In genomic region chr2:129361688-129362087, GRCh38 we compare ENCODE assay signal across 36 cellular contexts.
"Had no signal": no experiment of that assay in that cellular context is flagged by ENCODE, and none has a peak within 500 bp of the region (broad histone marks: within the 10 kb centered on the region; RNA-seq: fewer than 3 reads in every experiment).

No MANE protein-coding gene starts in this region.

- H3K36me3 ChIP-seq: ascending aorta, cardiac muscle cell had no signal

- H3K27me3 Mint-ChIP-seq: activated CD4-positive, alpha-beta memory T cell treated with anti-CD3 and anti-CD28 coated beads for 36 hours; activated CD4-positive, alpha-beta T cell treated with anti-CD3 and anti-CD28 coated beads, Interleukin-2, amount 10 ng/mL, durations not matched to agents 7 days and 5 days; activated CD8-positive, alpha-beta T cell treated with anti-CD3 and anti-CD28 coated beads for 36 hours; activated naive CD8-positive, alpha-beta T cell treated with anti-CD3 and anti-CD28 coated beads, Interleukin-2, amount 10 ng/mL, durations not matched to agents 7 days and 5 days; activated naive CD8-positive, alpha-beta T cell treated with anti-CD3 and anti-CD28 coated beads, Interleukin-2, amount 50 U/mL, for 24 hours; activated T-helper 17 cell treated with anti-CD3 and anti-CD28 coated beads, Interleukin-2, amount 50 U/mL, for 72 hours; central memory CD8-positive, alpha-beta T cell had no signal

- H3K4me3 Mint-ChIP-seq: activated B cell treated with CpG ODN at 0.5 μM for 24 hours; activated CD4-positive, alpha-beta memory T cell treated with anti-CD3 and anti-CD28 coated beads for 36 hours; activated CD4-positive, alpha-beta T cell treated with anti-CD3 and anti-CD28 coated beads, Interleukin-2, amount 10 ng/mL, durations not matched to agents 7 days and 5 days; activated CD8-positive, alpha-beta T cell treated with anti-CD3 and anti-CD28 coated beads for 36 hours; activated naive CD4-positive, alpha-beta T cell treated with anti-CD3 and anti-CD28 coated beads for 36 hours; activated naive CD8-positive, alpha-beta T cell treated with anti-CD3 and anti-CD28 coated beads, Interleukin-2, amount 10 ng/mL, durations not matched to agents 7 days and 5 days; activated naive CD8-positive, alpha-beta T cell treated with anti-CD3 and anti-CD28 coated beads, Interleukin-2, amount 50 U/mL, for 24 hours; activated T-cell treated with anti-CD3 and anti-CD28 coated beads, Interleukin-2, amount 50 U/mL, for 4 hours; activated T-cell treated with anti-CD3 and anti-CD28 coated beads, Interleukin-2, amount 50 U/mL, for 72 hours; activated T-helper 1 cell treated with anti-CD3 and anti-CD28 coated beads, Interleukin-12 subunit alpha, Interleukin-12 subunit beta, Interleukin-2, Interleukin-4 antibody, amounts not matched to agents 30 ng/mL and 10 ng/mL and 1 ng/mL, durations not matched to agents 14 hours and 24 hours and 36 hours; activated T-helper 17 cell treated with anti-CD3 and anti-CD28 coated beads, Interleukin-2, amount 50 U/mL, for 72 hours; brain; central memory CD8-positive, alpha-beta T cell; T-helper 1 cell treated with Interleukin-12 subunit alpha and Interleukin-12 subunit beta and Interleukin-4 antibody, amounts not matched to agents 30 μg/mL and 1 μg/mL, for 36 hours; T-helper 2 cell treated with Interferon-gamma antibody and Interleukin-4, amounts not matched to agents 5 μg/mL and 100 μg/mL, for 36 hours had no signal

- H3K4me3 ChIP-seq: ascending aorta, cardiac muscle cell had no signal

- H3K4me1 Mint-ChIP-seq: activated B cell treated with CpG ODN at 0.5 μM for 24 hours; activated CD4-positive, alpha-beta T cell treated with anti-CD3 and anti-CD28 coated beads, Interleukin-2, amount 10 ng/mL, durations not matched to agents 7 days and 5 days; activated naive CD8-positive, alpha-beta T cell treated with anti-CD3 and anti-CD28 coated beads, Interleukin-2, amount 10 ng/mL, durations not matched to agents 7 days and 5 days; activated naive CD8-positive, alpha-beta T cell treated with anti-CD3 and anti-CD28 coated beads, Interleukin-2, amount 50 U/mL, for 24 hours; activated T-helper 17 cell treated with anti-CD3 and anti-CD28 coated beads, Interleukin-2, amount 50 U/mL, for 72 hours; central memory CD8-positive, alpha-beta T cell had no signal

- H3K4me1 ChIP-seq: ascending aorta had no signal

- ATAC-seq: activated CD8-positive, alpha-beta T cell treated with anti-CD3 and anti-CD28 coated beads for 36 hours; activated naive CD4-positive, alpha-beta T cell treated with anti-CD3 and anti-CD28 coated beads, Interleukin-2, amount 50 U/mL, for 72 hours; activated naive CD8-positive, alpha-beta T cell treated with anti-CD3 and anti-CD28 coated beads, Interleukin-2, amount 50 U/mL, for 24 hours; activated T-cell treated with anti-CD3 and anti-CD28 coated beads, Interleukin-2, amount 50 U/mL, for 4 hours; activated T-cell treated with anti-CD3 and anti-CD28 coated beads, Interleukin-2, amount 50 U/mL, for 72 hours; activated T-helper 17 cell treated with anti-CD3 and anti-CD28 coated beads, Interleukin-2, amount 50 U/mL, for 72 hours had no signal

- DNase-seq: activated B cell treated with CpG ODN at 0.5 μM for 24 hours; activated CD4-positive, alpha-beta memory T cell treated with anti-CD3 and anti-CD28 coated beads for 36 hours; activated CD4-positive, alpha-beta T cell treated with anti-CD3 and anti-CD28 coated beads for 4 hours; activated CD4-positive, alpha-beta T cell treated with anti-CD3 and anti-CD28 coated beads, Interleukin-2, amount 10 ng/mL, durations not matched to agents 7 days and 5 days; activated CD4-positive, CD25-positive, alpha-beta regulatory T cell treated with anti-CD3 and anti-CD28 coated beads, Interleukin-2, amount 50 U/mL, for 72 hours; activated CD8-positive, alpha-beta memory T cell treated with anti-CD3 and anti-CD28 coated beads, Interleukin-2, amount 50 U/mL, for 4 hours; activated CD8-positive, alpha-beta T cell treated with anti-CD3 and anti-CD28 coated beads for 36 hours; activated effector memory CD4-positive, alpha-beta T cell treated with anti-CD3 and anti-CD28 coated beads, Interleukin-2, amount 50 U/mL, for 16 hours; activated gamma-delta T cell treated with Interleukin-2 at 50 U/mL for 16 hours; activated naive CD4-positive, alpha-beta T cell; activated naive CD4-positive, alpha-beta T cell treated with anti-CD3 and anti-CD28 coated beads for 36 hours; activated naive CD4-positive, alpha-beta T cell treated with anti-CD3 and anti-CD28 coated beads, Interleukin-2, amount 50 U/mL, for 16 hours; activated naive CD8-positive, alpha-beta T cell treated with anti-CD3 and anti-CD28 coated beads, Interleukin-2, amount 10 ng/mL, durations not matched to agents 7 days and 5 days; activated naive CD8-positive, alpha-beta T cell treated with anti-CD3 and anti-CD28 coated beads, Interleukin-2, amount 50 U/mL, for 24 hours; activated T-cell treated with anti-CD3 and anti-CD28 coated beads for 4 hours; activated T-cell treated with anti-CD3 and anti-CD28 coated beads, Interleukin-2, amount 50 U/mL, for 1 hour; activated T-cell treated with anti-CD3 and anti-CD28 coated beads, Interleukin-2, amount 50 U/mL, for 4 hours; activated T-cell treated with anti-CD3 and anti-CD28 coated beads, Interleukin-2, amount 50 U/mL, for 72 hours; amygdala; anterior cingulate cortex; caudate nucleus; cerebellar nuclear complex; SW 1271; T-helper 1 cell; T-helper 2 cell; T-helper 9 cell had no signal

- H3K27ac ChIP-seq: ascending aorta, cardiac muscle cell, VCaP had no signal

- H3K27ac Mint-ChIP-seq: activated B cell treated with CpG ODN at 0.5 μM for 24 hours; activated CD4-positive, alpha-beta memory T cell treated with anti-CD3 and anti-CD28 coated beads for 36 hours; activated CD4-positive, alpha-beta T cell treated with anti-CD3 and anti-CD28 coated beads, Interleukin-2, amount 10 ng/mL, durations not matched to agents 7 days and 5 days; activated CD8-positive, alpha-beta T cell treated with anti-CD3 and anti-CD28 coated beads for 36 hours; activated naive CD4-positive, alpha-beta T cell treated with anti-CD3 and anti-CD28 coated beads for 36 hours; activated naive CD4-positive, alpha-beta T cell treated with anti-CD3 and anti-CD28 coated beads, Interleukin-2, amount 50 U/mL, for 72 hours; activated naive CD8-positive, alpha-beta T cell treated with anti-CD3 and anti-CD28 coated beads, Interleukin-2, amount 10 ng/mL, durations not matched to agents 7 days and 5 days; activated naive CD8-positive, alpha-beta T cell treated with anti-CD3 and anti-CD28 coated beads, Interleukin-2, amount 50 U/mL, for 24 hours; activated T-cell treated with anti-CD3 and anti-CD28 coated beads, Interleukin-2, amount 50 U/mL, for 72 hours; activated T-helper 1 cell treated with anti-CD3 and anti-CD28 coated beads, Interleukin-12 subunit alpha, Interleukin-12 subunit beta, Interleukin-2, Interleukin-4 antibody, amounts not matched to agents 30 ng/mL and 10 ng/mL and 1 ng/mL, durations not matched to agents 14 hours and 24 hours and 36 hours; activated T-helper 17 cell treated with anti-CD3 and anti-CD28 coated beads, Interleukin-2, amount 50 U/mL, for 72 hours; brain; T-helper 1 cell treated with Interleukin-12 subunit alpha and Interleukin-12 subunit beta and Interleukin-4 antibody, amounts not matched to agents 30 μg/mL and 1 μg/mL, for 36 hours; T-helper 2 cell treated with Interferon-gamma antibody and Interleukin-4, amounts not matched to agents 5 μg/mL and 100 μg/mL, for 36 hours had no signal

- H3K27me3 ChIP-seq: ascending aorta, cardiac muscle cell had no signal

- H3K9me3 ChIP-seq: ascending aorta had no signal

- H3K36me3 Mint-ChIP-seq: activated CD4-positive, alpha-beta memory T cell treated with anti-CD3 and anti-CD28 coated beads for 36 hours; activated naive CD4-positive, alpha-beta T cell treated with anti-CD3 and anti-CD28 coated beads, Interleukin-2, amount 50 U/mL, for 72 hours; activated naive CD8-positive, alpha-beta T cell treated with anti-CD3 and anti-CD28 coated beads, Interleukin-2, amount 10 ng/mL, durations not matched to agents 7 days and 5 days; brain had no signal

- H3K9me3 Mint-ChIP-seq: activated B cell treated with CpG ODN at 0.5 μM for 24 hours; activated CD4-positive, alpha-beta memory T cell treated with anti-CD3 and anti-CD28 coated beads for 36 hours; activated CD4-positive, alpha-beta T cell treated with anti-CD3 and anti-CD28 coated beads, Interleukin-2, amount 10 ng/mL, durations not matched to agents 7 days and 5 days; activated CD8-positive, alpha-beta T cell treated with anti-CD3 and anti-CD28 coated beads for 36 hours; activated naive CD4-positive, alpha-beta T cell treated with anti-CD3 and anti-CD28 coated beads for 36 hours; activated naive CD4-positive, alpha-beta T cell treated with anti-CD3 and anti-CD28 coated beads, Interleukin-2, amount 50 U/mL, for 72 hours; activated naive CD8-positive, alpha-beta T cell treated with anti-CD3 and anti-CD28 coated beads, Interleukin-2, amount 10 ng/mL, durations not matched to agents 7 days and 5 days; activated naive CD8-positive, alpha-beta T cell treated with anti-CD3 and anti-CD28 coated beads, Interleukin-2, amount 50 U/mL, for 24 hours; activated T-cell treated with anti-CD3 and anti-CD28 coated beads, Interleukin-2, amount 50 U/mL, for 4 hours; activated T-helper 1 cell treated with anti-CD3 and anti-CD28 coated beads, Interleukin-12 subunit alpha, Interleukin-12 subunit beta, Interleukin-2, Interleukin-4 antibody, amounts not matched to agents 30 ng/mL and 10 ng/mL and 1 ng/mL, durations not matched to agents 14 hours and 24 hours and 36 hours; activated T-helper 17 cell treated with anti-CD3 and anti-CD28 coated beads, Interleukin-2, amount 50 U/mL, for 72 hours; T-helper 1 cell treated with Interleukin-12 subunit alpha and Interleukin-12 subunit beta and Interleukin-4 antibody, amounts not matched to agents 30 μg/mL and 1 μg/mL, for 36 hours; T-helper 2 cell treated with Interferon-gamma antibody and Interleukin-4, amounts not matched to agents 5 μg/mL and 100 μg/mL, for 36 hours had no signal
